In genomic region chr13:31605076-31605858, GRCh38 we compare ENCODE assay signal across 1 cellular context.
TF ChIP-seq lines count a peak whose summit lies in the region.

No MANE protein-coding gene starts in this region.

TF ChIP-seq in HEK293T, 16 proteins besides CTCF, POLR2A, EP300 and RAD21 (continued from another document):
- TF ChIP-seq PKNOX1 (IDR thresholded peaks at IDR 0.05) = peak; percentile 69
